In genomic region chr16:29973384-29974246, GRCh38 we compare ENCODE assay signal across 8 cellular contexts.
A peak's percentile ranks its signal among the peaks of the same experiment; 100 is the strongest.
DNase-seq lines count a peak whose midpoint lies in the region; ATAC-seq and TF ChIP-seq lines count a peak whose summit lies in the region.

Gene TAOK2 (plus strand): TSS chr16:29973868. CDS start chr16:29977773, 3,905 bp downstream.

- H4K20me1 ChIP-seq in BLaER1 = peaks cover 43% of the 10 kb centered on the region

- peak within 1 kb of the TSS; percentile 82 for H3K27ac ChIP-seq in BLaER1

- peaks cover 49% of the 10 kb centered on the region for H3K4me1 ChIP-seq in BLaER1

- DNase-seq in NCI-H526 (lab: John Stamatoyannopoulos, UW) (peak; percentile 97 to 99), choroid plexus epithelial cell (ENCODE audit: low read depth) (peak; percentile 100), kidney tubule cell (ENCODE audit: low spot score) (peak; percentile 99)
- peak; percentile 89 for DNase-seq in activated CD4-positive, alpha-beta T cell treated with anti-CD3 and anti-CD28 coated beads for 4 hours
- peak; percentile 80 to 83 for DNase-seq in stimulated activated CD4-positive, alpha-beta T cell treated with anti-CD3 and anti-CD28 coated beads, Interleukin-1b, Interleukin-23, amount 100 ng/mL, for 1 hour (ENCODE audit: low read depth in 2 of 2)

- H3K36me3 ChIP-seq in BLaER1 = peaks cover 60% of the 10 kb centered on the region

- peak within 1 kb of the TSS; percentile 86 for H3K9ac ChIP-seq in BLaER1

- peak within 1 kb of the TSS; percentile 85 for H3K4me3 ChIP-seq in BLaER1
- peak within 1 kb of the TSS; percentile 98 for H3K4me3 ChIP-seq in choroid plexus epithelial cell (ENCODE audit: low read depth, low read length)

- peak; percentile 97 for ATAC-seq in GM19324 (IDR thresholded peaks at IDR 0.05; ENCODE audit: low FRiP score, unreplicated experiment)
- peak; percentile 67 for ATAC-seq in HG03469 (IDR thresholded peaks at IDR 0.05; ENCODE audit: unreplicated experiment)

- no peaks in the 10 kb centered on the region; the same call in 1 of the 2 replicates for H3K9me3 ChIP-seq in BLaER1

- peak within 1 kb of the TSS; percentile 98 for H3K4me2 ChIP-seq in BLaER1

- no peak for TF ChIP-seq CTCF in choroid plexus epithelial cell (conservative IDR thresholded peaks at IDR 0.05; ENCODE audit: low read depth, low read length)

- no peaks in the 10 kb centered on the region for H3K27me3 ChIP-seq in BLaER1

Comparison
In these comparisons a context has a peak if more than half of its experiments do, and no peak if none do; other contexts are left out.
1. Peak in every context shown above with its lines: DNase-seq, ATAC-seq, H3K4me3 ChIP-seq and H3K27ac ChIP-seq.